In the genomic region with DNA sequence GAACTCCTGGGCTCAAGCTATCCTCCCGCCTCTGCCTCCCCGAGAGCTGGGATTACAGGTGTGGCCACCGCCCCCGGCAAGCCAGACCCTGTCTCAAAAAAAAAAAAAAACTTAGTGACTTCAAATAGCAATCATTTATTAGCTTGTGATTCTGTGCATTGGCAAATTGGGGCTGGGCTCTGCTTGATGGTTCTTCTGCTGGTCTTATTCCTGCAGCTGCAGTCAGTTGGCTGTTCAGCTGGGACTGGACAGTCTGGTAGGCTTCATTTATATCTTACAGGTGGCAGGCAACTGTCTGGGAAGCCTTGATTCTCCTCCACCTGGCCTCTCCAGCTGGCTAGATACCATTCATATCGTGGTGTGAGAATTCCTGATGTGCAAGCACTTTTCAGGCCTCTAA, we compare ENCODE assay signal across 2 cellular contexts.
TF ChIP-seq lines count a peak whose summit lies in the region.

No MANE protein-coding gene starts in this region.

TF ChIP-seq in HepG2, 621 proteins besides CTCF, POLR2A, EP300 and RAD21:
- TF ChIP-seq, protein P1, sequence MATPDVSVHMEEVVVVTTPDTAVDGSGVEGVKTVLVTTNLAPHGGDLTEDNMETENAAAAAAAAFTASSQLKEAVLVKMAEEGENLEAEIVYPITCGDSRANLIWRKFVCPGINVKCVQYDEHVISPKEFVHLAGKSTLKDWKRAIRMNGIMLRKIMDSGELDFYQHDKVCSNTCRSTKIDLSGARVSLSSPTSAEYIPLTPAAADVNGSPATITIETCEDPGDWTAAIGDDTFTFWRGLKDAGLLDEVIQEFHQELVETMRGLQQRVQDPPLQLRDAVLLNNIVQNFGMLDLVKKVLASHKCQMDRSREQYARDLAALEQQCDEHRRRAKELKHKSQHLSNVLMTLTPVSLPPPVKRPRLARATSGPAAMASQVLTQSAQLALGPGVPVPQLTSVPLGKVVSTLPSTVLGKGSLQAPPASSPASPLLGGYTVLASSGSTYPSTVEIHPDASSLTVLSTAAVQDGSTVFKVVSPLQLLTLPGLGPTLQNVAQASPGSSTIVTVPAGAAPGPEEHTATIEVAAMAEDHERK (CRISPR knock-in tag; IDR thresholded peaks at IDR 0.05; ENCODE audit: low read depth), result no peak
- TF ChIP-seq ZNF335 (CRISPR knock-in tag; IDR thresholded peaks at IDR 0.05), result no peak
- peak; percentile 100 for TF ChIP-seq ZNF331 (CRISPR knock-in tag; IDR thresholded peaks at IDR 0.05)
- TF ChIP-seq CBX5 (CRISPR knock-in tag; IDR thresholded peaks at IDR 0.05; ENCODE audit: borderline replicate concordance), result no peak
- TF ChIP-seq HNRNPK (IDR thresholded peaks at IDR 0.05; ENCODE audit: low read depth, low read length, poor library complexity, severe bottlenecking), result no peak
- TF ChIP-seq, protein P2, sequence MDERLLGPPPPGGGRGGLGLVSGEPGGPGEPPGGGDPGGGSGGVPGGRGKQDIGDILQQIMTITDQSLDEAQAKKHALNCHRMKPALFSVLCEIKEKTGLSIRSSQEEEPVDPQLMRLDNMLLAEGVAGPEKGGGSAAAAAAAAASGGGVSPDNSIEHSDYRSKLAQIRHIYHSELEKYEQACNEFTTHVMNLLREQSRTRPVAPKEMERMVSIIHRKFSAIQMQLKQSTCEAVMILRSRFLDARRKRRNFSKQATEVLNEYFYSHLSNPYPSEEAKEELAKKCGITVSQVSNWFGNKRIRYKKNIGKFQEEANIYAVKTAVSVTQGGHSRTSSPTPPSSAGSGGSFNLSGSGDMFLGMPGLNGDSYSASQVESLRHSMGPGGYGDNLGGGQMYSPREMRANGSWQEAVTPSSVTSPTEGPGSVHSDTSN (CRISPR knock-in tag; IDR thresholded peaks at IDR 0.05), result no peak

TF ChIP-seq in HEK293, 187 proteins besides CTCF, POLR2A, EP300 and RAD21:
- TF ChIP-seq TRIM28 (IDR thresholded peaks at IDR 0.05; ENCODE audit: borderline replicate concordance, low read length), result peak; percentile 27; the same call in 1 of the 2 replicates
- TF ChIP-seq ZSCAN23 (tag by site-specific recombination; IDR thresholded peaks at IDR 0.05), result no peak
- peak; percentile 29 for TF ChIP-seq SETDB1 (IDR thresholded peaks at IDR 0.05; ENCODE audit: insufficient read length, low read length)
TF ChIP-seq in HEK293: peak in this region for 2.
